ENCODE assay signal across 21 cellular contexts in genomic region chr15:89110060-89110459, GRCh38. TPM values are rescaled to one million over a fixed set of nuclear protein-coding genes. Genes with fewer than 3 reads are reported as not detected.
DNase-seq lines count a peak whose midpoint lies in the region; ATAC-seq and TF ChIP-seq lines count a peak whose summit lies in the region.
"Had no signal": no experiment of that assay in that cellular context is flagged by ENCODE, and none has a peak within 500 bp of the region (broad histone marks: within the 10 kb centered on the region; RNA-seq: fewer than 3 reads in every experiment).

No MANE protein-coding gene starts in this region.

- H3K4me1 Mint-ChIP-seq in stimulated activated effector memory CD8-positive, alpha-beta T cell treated with anti-CD3 and anti-CD28 coated beads, Interleukin-12 subunit alpha, Interleukin-12 subunit beta, amount 100 ng/mL, for 72 hours: peaks cover 28% of the 10 kb centered on the region
- H3K4me1 Mint-ChIP-seq in GM23338: peaks cover 62% of the 10 kb centered on the region

- peak overlapping the region; percentile 93 to 95 for H3K27ac ChIP-seq in right atrium auricular region
- H3K27ac ChIP-seq in ascending aorta: peak overlapping the region; percentile 93 to 96
- H3K27ac ChIP-seq in right lobe of liver: peak overlapping the region in 2 of 3 donors; percentile 11 to 83
- no peak overlapping the region; the same call in 1 of the 2 replicates for H3K27ac ChIP-seq in GM23338 (ENCODE audit: low read depth)
- H3K27ac ChIP-seq: HL-60, RWPE1 had no signal

- 86% methylated on average over 4 of the region's 8 CpGs for WGBS in right lobe of liver (ENCODE audit: insufficient coverage, low coverage, low lambda C conversion rate, missing lambda C conversion rate)

- H3K9me2 ChIP-seq in GM23338 (ENCODE audit: insufficient read depth): peaks cover 8% of the 10 kb centered on the region; the same call in 1 of the 2 replicates

- no peaks in the 10 kb centered on the region for H3K9me3 Mint-ChIP-seq in stimulated activated effector memory CD8-positive, alpha-beta T cell treated with anti-CD3 and anti-CD28 coated beads, Interleukin-12 subunit alpha, Interleukin-12 subunit beta, amount 100 ng/mL, for 72 hours
- H3K9me3 Mint-ChIP-seq in GM23338: no peaks in the 10 kb centered on the region
- H3K9me3 Mint-ChIP-seq: CD4-positive, CD25-positive, alpha-beta regulatory T cell had no signal

- no peak overlapping the region for H3K4me2 ChIP-seq in GM23338

- H3K79me2 ChIP-seq in GM23338 (replicated peaks; ENCODE audit: insufficient read depth): no peaks in the 10 kb centered on the region

- no peak overlapping the region for H3K4me3 Mint-ChIP-seq in stimulated activated effector memory CD8-positive, alpha-beta T cell treated with anti-CD3 and anti-CD28 coated beads, Interleukin-12 subunit alpha, Interleukin-12 subunit beta, amount 100 ng/mL, for 72 hours
- no peak overlapping the region for H3K4me3 Mint-ChIP-seq in GM23338
- H3K4me3 Mint-ChIP-seq: CD4-positive, CD25-positive, alpha-beta regulatory T cell had no signal

- DNase-seq in right atrium auricular region (ENCODE audit: low spot score) (no peak), Right ventricle myocardium inferior (ENCODE audit: missing footprints) (no peak), ascending aorta (ENCODE audit: low spot score in 2 of 2) (no peak), right lobe of liver (no peak), GM23338 (ENCODE audit: low spot score) (no peak)
- no peak for DNase-seq in stimulated activated effector memory CD8-positive, alpha-beta T cell treated with anti-CD3 and anti-CD28 coated beads, Interleukin-12 subunit alpha, Interleukin-12 subunit beta, amount 100 ng/mL, for 72 hours (ENCODE audit: low spot score in 2 of 2)
- DNase-seq: 8988T; CD4-positive, CD25-positive, alpha-beta regulatory T cell; HCEC 1CT; NCI-H1092; NCI-H1417 treated with DMSO at 0.1 percent for 48 hours; NCI-H1694 treated with DMSO at 0.1 percent for 48 hours; NCI-H2081; NCI-H2171; NCI-H226; NCI-H510A; SHP77 treated with DMSO at 0.1 percent for 48 hours had no signal

- H4K20me1 ChIP-seq in GM23338 (replicated peaks; ENCODE audit: insufficient read depth): no peaks in the 10 kb centered on the region

- no peaks in the 10 kb centered on the region for H3F3A ChIP-seq in GM23338 (replicated peaks; ENCODE audit: low read depth)

- H3K27me3 ChIP-seq in right atrium auricular region (no peaks in the 10 kb centered on the region), ascending aorta (no peaks in the 10 kb centered on the region), right lobe of liver (no peaks in the 10 kb centered on the region), GM23338 (ENCODE audit: insufficient read depth) (no peaks in the 10 kb centered on the region)

- H3K9me3 ChIP-seq in right atrium auricular region (no peaks in the 10 kb centered on the region), ascending aorta (no peaks in the 10 kb centered on the region), right lobe of liver (no peaks in the 10 kb centered on the region)

- ATAC-seq in Right ventricle myocardium inferior: no peak
- no peak for ATAC-seq in right lobe of liver
- ATAC-seq in stimulated activated effector memory CD8-positive, alpha-beta T cell treated with anti-CD3 and anti-CD28 coated beads, Interleukin-12 subunit alpha, Interleukin-12 subunit beta, amount 100 ng/mL, for 72 hours: no peak
- ATAC-seq in GM23338: no peak
- no peak for ATAC-seq in HG03378 (IDR thresholded peaks at IDR 0.05; ENCODE audit: unreplicated experiment)
- ATAC-seq in GM18498 (IDR thresholded peaks at IDR 0.05; ENCODE audit: unreplicated experiment): no peak

- peaks cover 0 to 84% of the 10 kb centered on the region in 2 donors for H3K4me1 ChIP-seq in right atrium auricular region
- peaks cover 11 to 66% of the 10 kb centered on the region in 2 donors for H3K4me1 ChIP-seq in ascending aorta
- peaks cover 0 to 49% (median 9%) of the 10 kb centered on the region in 4 donors for H3K4me1 ChIP-seq in right lobe of liver
- peaks cover 17% of the 10 kb centered on the region for H3K4me1 ChIP-seq in GM23338 (ENCODE audit: insufficient read depth)

- peaks cover 2% of the 10 kb centered on the region for H3K27me3 Mint-ChIP-seq in GM23338 (ENCODE audit: insufficient read depth, low read depth, poor library complexity)
- H3K27me3 Mint-ChIP-seq: CD4-positive, CD25-positive, alpha-beta regulatory T cell had no signal

- intact Hi-C loops in Right ventricle myocardium inferior (cut with DNase I): no loop called here
- intact Hi-C loops in ascending aorta (cut with DNase I): no loop called here
- intact Hi-C loops in right lobe of liver (cut with DNase I): no loop called here

- no peak for TF ChIP-seq POLR2A in right lobe of liver (IDR thresholded peaks at IDR 0.05)

- H2AFZ ChIP-seq in GM23338: no peak overlapping the region

- H3K36me3 ChIP-seq in right atrium auricular region: peaks cover 28% of the 10 kb centered on the region
- H3K36me3 ChIP-seq in ascending aorta: peaks cover 0 to 5% of the 10 kb centered on the region in 2 donors
- H3K36me3 ChIP-seq in right lobe of liver: peaks cover 0 to 6% (median 3%) of the 10 kb centered on the region in 4 donors
- H3K36me3 ChIP-seq in GM23338 (ENCODE audit: insufficient read depth): no peaks in the 10 kb centered on the region

- H3K4me3 ChIP-seq in right atrium auricular region (no peak overlapping the region), ascending aorta (no peak overlapping the region), right lobe of liver (no peak overlapping the region), GM23338 (no peak overlapping the region)

- TF ChIP-seq CTCF in right atrium auricular region (IDR thresholded peaks at IDR 0.05) (no peak), ascending aorta (IDR thresholded peaks at IDR 0.05) (no peak), right lobe of liver (IDR thresholded peaks at IDR 0.05) (no peak), GM23338 (conservative IDR thresholded peaks at IDR 0.05; ENCODE audit: low read depth in 2 of 2) (no peak)

- peak overlapping the region; percentile 11 for H3K27ac Mint-ChIP-seq in stimulated activated effector memory CD8-positive, alpha-beta T cell treated with anti-CD3 and anti-CD28 coated beads, Interleukin-12 subunit alpha, Interleukin-12 subunit beta, amount 100 ng/mL, for 72 hours
- H3K27ac Mint-ChIP-seq in GM23338: no peak overlapping the region

- peaks cover 5% of the 10 kb centered on the region for H3K36me3 Mint-ChIP-seq in stimulated activated effector memory CD8-positive, alpha-beta T cell treated with anti-CD3 and anti-CD28 coated beads, Interleukin-12 subunit alpha, Interleukin-12 subunit beta, amount 100 ng/mL, for 72 hours
- H3K36me3 Mint-ChIP-seq in GM23338 (ENCODE audit: low read depth): peaks cover 3% of the 10 kb centered on the region; the same call in 1 of the 3 replicates

TF ChIP-seq in GM23338, 12 proteins besides CTCF, POLR2A, EP300 and RAD21 (continues in another document):
- TF ChIP-seq STAT1 (IDR thresholded peaks at IDR 0.05; ENCODE audit: unreplicated experiment) (no peak), POLR2AphosphoS5 (IDR thresholded peaks at IDR 0.05; ENCODE audit: low read depth) (no peak), CREB1 (CRISPR knock-in tag; IDR thresholded peaks at IDR 0.05; ENCODE audit: low read depth) (no peak), EZH2phosphoT487 (IDR thresholded peaks at IDR 0.05; ENCODE audit: unreplicated experiment) (no peak), ZNF114 (CRISPR knock-in tag; IDR thresholded peaks at IDR 0.05) (no peak), ZNF331 (CRISPR knock-in tag; IDR thresholded peaks at IDR 0.05; ENCODE audit: low read depth) (no peak), NANOG (IDR thresholded peaks at IDR 0.05; ENCODE audit: borderline replicate concordance) (no peak), JUNB (IDR thresholded peaks at IDR 0.05; ENCODE audit: unreplicated experiment) (no peak), EZH2 (IDR thresholded peaks at IDR 0.05; ENCODE audit: low read depth, unreplicated experiment) (no peak)

RNA-seq across cellular contexts. Expression of gene ABHD2, which starts 21.8 kb away (rescaled TPM):
- 100 to 1,000 TPM; 115 to 118 TPM for total RNA-seq in right atrium auricular region
- total RNA-seq in Right ventricle myocardium inferior: 69.9 TPM
- total RNA-seq in ascending aorta: 228 TPM
- 100 to 1,000 TPM; 136 to 392 (median 315) TPM for total RNA-seq in right lobe of liver
- 15.2 and 15.7 TPM in 2 replicates for total RNA-seq in GM23338 (2014; rRNA removed; shearing (Covaris generic))
- polyA plus RNA-seq in GM23338 (2016; fragmentation: Nextera tagmentation; extraction: Ambion mirVana): 5.2 and 5.3 TPM in 2 replicates
